ENCODE assay signal across 8 cellular contexts in genomic region chr18:80247403-80247916, GRCh38. TPM values are rescaled to one million over a fixed set of nuclear protein-coding genes. Genes with fewer than 3 reads are reported as not detected.
DNase-seq lines count a peak whose midpoint lies in the region; ATAC-seq and TF ChIP-seq lines count a peak whose summit lies in the region.

Gene PARD6G, minus strand, starts transcription at chr18:80247514. Its CDS starts 166 bp downstream, at chr18:80247348.

- H3K4me3 Mint-ChIP-seq in activated naive CD4-positive, alpha-beta T cell treated with anti-CD3 and anti-CD28 coated beads, Interleukin-2, amount 10 ng/mL, durations not matched to agents 7 days and 5 days, result peak within 1 kb of the TSS; percentile 63
- H3K4me3 Mint-ChIP-seq in glutamatergic neuron (ENCODE audit: unreplicated experiment), result peak within 1 kb of the TSS; percentile 80

- peak within 1 kb of the TSS; percentile 80 to 99 (median 96) for H3K4me2 ChIP-seq in BLaER1 treated with 17β-estradiol and CSF1 and Interleukin-3, amounts not matched to agents 10 nM and 100 nM

- H3K4me3 ChIP-seq in BLaER1 treated with 17β-estradiol and CSF1 and Interleukin-3, amounts not matched to agents 10 nM and 100 nM, result peak within 1 kb of the TSS; percentile 66 to 82 (median 72)

- H3K27me3 Mint-ChIP-seq in activated naive CD4-positive, alpha-beta T cell treated with anti-CD3 and anti-CD28 coated beads, Interleukin-2, amount 10 ng/mL, durations not matched to agents 7 days and 5 days, result peaks cover 77% of the 10 kb centered on the region
- H3K27me3 Mint-ChIP-seq in glutamatergic neuron (ENCODE audit: unreplicated experiment), result peaks cover 7% of the 10 kb centered on the region

- CTCF ChIA-PET in activated naive CD4-positive, alpha-beta T cell treated with anti-CD3 and anti-CD28 coated beads, Interleukin-2, amount 10 ng/mL, durations not matched to agents 7 days and 5 days (lab: Charles Lee), result no interaction called here

- peak; percentile 71 for DNase-seq in HuH-7.5 (ENCODE audit: low spot score)
- DNase-seq in RPMI8226, result peak; percentile 80
- peak; percentile 74 for DNase-seq in activated naive CD4-positive, alpha-beta T cell treated with anti-CD3 and anti-CD28 coated beads, Interleukin-2, amount 10 ng/mL, durations not matched to agents 7 days and 5 days
- DNase-seq in glutamatergic neuron, result peak; percentile 90
- DNase-seq in omental fat pad (ENCODE audit: low spot score), result no peak
- DNase-seq in superior temporal gyrus (ENCODE audit: extremely low spot score), result peak; percentile 80

- ATAC-seq in GM19467 (IDR thresholded peaks at IDR 0.05; ENCODE audit: unreplicated experiment), result peak; percentile 54
- ATAC-seq in omental fat pad (ENCODE audit: low FRiP score), result peak; percentile 86

- no peaks in the 10 kb centered on the region for H3K9me3 Mint-ChIP-seq in activated naive CD4-positive, alpha-beta T cell treated with anti-CD3 and anti-CD28 coated beads, Interleukin-2, amount 10 ng/mL, durations not matched to agents 7 days and 5 days
- H3K9me3 Mint-ChIP-seq in glutamatergic neuron (ENCODE audit: unreplicated experiment), result peaks cover 2% of the 10 kb centered on the region

- H3K4me1 ChIP-seq in BLaER1 treated with 17β-estradiol and CSF1 and Interleukin-3, amounts not matched to agents 10 nM and 100 nM, result peaks cover 0 to 17% (median 9%) of the 10 kb centered on the region in 10 experiments; a peak in 13 of 20 replicates

- H3K27ac ChIP-seq in BLaER1 treated with 17β-estradiol and CSF1 and Interleukin-3, amounts not matched to agents 10 nM and 100 nM, result peak within 1 kb of the TSS in 10 of 11 experiments; percentile 19 to 66 (median 54); a peak in 17 of 22 replicates

- TF ChIP-seq CTCF in glutamatergic neuron (IDR thresholded peaks at IDR 0.05; ENCODE audit: partially characterized antibody, unreplicated experiment) (no peak), omental fat pad (IDR thresholded peaks at IDR 0.05) (no peak)

- no peaks in the 10 kb centered on the region for H3K9me3 ChIP-seq in BLaER1 treated with 17β-estradiol and CSF1 and Interleukin-3, amounts not matched to agents 10 nM and 100 nM (replicated peaks in 1 of 11)

- H3K27ac Mint-ChIP-seq in activated naive CD4-positive, alpha-beta T cell treated with anti-CD3 and anti-CD28 coated beads, Interleukin-2, amount 10 ng/mL, durations not matched to agents 7 days and 5 days, result no peak within 1 kb of the TSS
- H3K27ac Mint-ChIP-seq in glutamatergic neuron (ENCODE audit: unreplicated experiment), result no peak within 1 kb of the TSS

- H3K27me3 ChIP-seq in BLaER1 treated with 17β-estradiol and CSF1 and Interleukin-3, amounts not matched to agents 10 nM and 100 nM, result peaks cover 18 to 40% (median 31%) of the 10 kb centered on the region in 11 experiments

- H3K9ac ChIP-seq in BLaER1 treated with 17β-estradiol and CSF1 and Interleukin-3, amounts not matched to agents 10 nM and 100 nM, result peak within 1 kb of the TSS; percentile 67 to 83 (median 78)

- peaks cover 0 to 10% (median 0%) of the 10 kb centered on the region in 11 experiments; a peak in 7 of 22 replicates for H4K20me1 ChIP-seq in BLaER1 treated with 17β-estradiol and CSF1 and Interleukin-3, amounts not matched to agents 10 nM and 100 nM

- peaks cover 6% of the 10 kb centered on the region for H3K4me1 Mint-ChIP-seq in activated naive CD4-positive, alpha-beta T cell treated with anti-CD3 and anti-CD28 coated beads, Interleukin-2, amount 10 ng/mL, durations not matched to agents 7 days and 5 days
- peaks cover 3% of the 10 kb centered on the region for H3K4me1 Mint-ChIP-seq in glutamatergic neuron (ENCODE audit: low read depth, unreplicated experiment)

- no peaks in the 10 kb centered on the region for H3K36me3 Mint-ChIP-seq in activated naive CD4-positive, alpha-beta T cell treated with anti-CD3 and anti-CD28 coated beads, Interleukin-2, amount 10 ng/mL, durations not matched to agents 7 days and 5 days
- no peaks in the 10 kb centered on the region for H3K36me3 Mint-ChIP-seq in glutamatergic neuron (ENCODE audit: unreplicated experiment)

- no peaks in the 10 kb centered on the region for H3K36me3 ChIP-seq in BLaER1 treated with 17β-estradiol and CSF1 and Interleukin-3, amounts not matched to agents 10 nM and 100 nM

RNA-seq across cellular contexts. Expression of gene PARD6G, which starts in this region (rescaled TPM):
- total RNA-seq in glutamatergic neuron (ENCODE audit: unreplicated experiment), result 25.2 TPM
- total RNA-seq in omental fat pad, result 1 to 10 TPM; 2.1 to 8.5 (median 3.4) TPM
